ENCODE assay signal across 10 cellular contexts in the genomic region with DNA sequence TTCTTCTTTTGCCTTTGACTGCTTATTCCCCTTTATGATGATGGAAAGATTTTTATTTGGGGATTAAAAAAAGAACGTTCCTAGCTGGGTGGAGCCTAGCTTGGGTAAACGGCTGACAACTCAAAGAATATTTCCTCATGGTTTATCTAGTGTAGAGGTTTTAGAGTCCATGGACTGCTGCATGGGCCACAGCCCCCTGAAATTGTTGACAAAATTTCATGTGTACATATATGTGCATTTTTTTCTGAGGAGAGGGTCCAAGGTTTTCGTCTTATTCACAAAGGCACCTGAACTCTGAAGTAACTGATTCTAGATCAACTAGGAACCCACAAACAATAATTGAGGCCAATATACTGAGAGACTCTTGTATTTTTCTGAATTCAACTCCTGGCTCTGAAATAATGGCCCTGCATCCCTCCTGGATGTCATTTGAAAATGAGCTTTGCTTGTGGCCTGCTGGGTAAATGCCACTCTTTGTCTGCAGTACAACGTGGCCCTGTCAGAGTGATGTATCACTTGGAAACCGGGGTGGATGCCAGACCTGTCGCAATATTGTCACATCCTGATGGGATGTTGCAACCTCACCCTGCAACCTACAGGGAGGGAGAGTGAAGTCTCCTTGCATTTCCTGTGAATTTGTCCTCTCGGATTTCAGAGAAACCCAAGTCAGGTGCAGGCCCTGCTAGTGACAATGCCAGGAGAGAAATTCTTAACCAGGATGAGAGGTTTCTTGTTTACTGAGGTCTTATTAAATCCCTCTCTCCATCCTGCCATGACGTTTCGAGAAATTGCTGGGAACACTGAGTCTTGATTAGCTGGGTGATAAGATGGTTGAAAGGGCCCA. TPM values are rescaled to one million over a fixed set of nuclear protein-coding genes. Genes with fewer than 3 reads are reported as not detected.
A peak's percentile ranks its signal among the peaks of the same experiment; 100 is the strongest.
DNase-seq lines count a peak whose midpoint lies in the region; ATAC-seq and TF ChIP-seq lines count a peak whose summit lies in the region.
"Had no signal": no experiment of that assay in that cellular context is flagged by ENCODE, and none has a peak within 500 bp of the region (broad histone marks: within the 10 kb centered on the region; RNA-seq: fewer than 3 reads in every experiment).

No MANE protein-coding gene starts in this region.

- no peaks in the 10 kb centered on the region for H4K20me1 ChIP-seq in PC-3 (ENCODE audit: low read length)

- TF ChIP-seq CTCF in PC-3 (conservative IDR thresholded peaks at IDR 0.05; ENCODE audit: low read depth, low read length) = no peak

- DNase-seq in HAP-1 (ENCODE audit: low spot score in 2 of 2) (peak; percentile 36 to 54), PC-3 (peak; percentile 97), globus pallidus (ENCODE audit: low spot score) (peak; percentile 78), NCI-H1105 treated with DMSO at 0.1 percent for 48 hours (lab: John Stamatoyannopoulos, UW) (no peak)

- H3K9me2 ChIP-seq in PC-3 (replicated peaks; ENCODE audit: low read length) = no peaks in the 10 kb centered on the region

- no peaks in the 10 kb centered on the region for H3K36me3 ChIP-seq in HAP-1 (replicated peaks)
- H3K36me3 ChIP-seq in PC-3 (ENCODE audit: low read depth, low read length) = peaks cover 51% of the 10 kb centered on the region
- H3K36me3 ChIP-seq: heart left ventricle had no signal

- H3K4me3 ChIP-seq in HAP-1 = no peak overlapping the region
- no peak overlapping the region for H3K4me3 ChIP-seq in PC-3 (ENCODE audit: low read length)
- H3K4me3 ChIP-seq in skin epidermis = no peak overlapping the region
- H3K4me3 ChIP-seq: heart left ventricle had no signal

- H2AFZ ChIP-seq in PC-3 (ENCODE audit: low read length) = 0 out of 2 replicates have a peak overlapping the region, but pooled peaks have one; percentile 28

- H3K79me2 ChIP-seq in PC-3 (ENCODE audit: low read length) = no peaks in the 10 kb centered on the region

- peak overlapping the region; percentile 88 for H3K9ac ChIP-seq in PC-3 (ENCODE audit: low read length)
- H3K9ac ChIP-seq: KMS-11 had no signal

- BruUV-seq in PC-3 (replicated peaks; lab: Mats Ljungman, UMichigan) = no TSS peak

- H3K4me1 ChIP-seq in HAP-1 (peaks cover 67% of the 10 kb centered on the region), PC-3 (ENCODE audit: insufficient read depth, low read length) (peaks cover 52% of the 10 kb centered on the region)

- H3K27me3 ChIP-seq in HAP-1 (ENCODE audit: low read depth) (no peaks in the 10 kb centered on the region), PC-3 (ENCODE audit: low read length) (no peaks in the 10 kb centered on the region)
- H3K27me3 ChIP-seq: heart left ventricle had no signal

- H3K9me3 ChIP-seq in HAP-1 (no peaks in the 10 kb centered on the region), PC-3 (ENCODE audit: low read length) (no peaks in the 10 kb centered on the region)
- H3K9me3 ChIP-seq: heart left ventricle had no signal

- H3K4me2 ChIP-seq in PC-3 (ENCODE audit: low read length) = peak overlapping the region; percentile 67
- H3K4me2 ChIP-seq: KMS-11 had no signal

- CTCF ChIA-PET in PC-3 (lab: Charles Lee) = interaction anchor here (0.6 to 2.8 kb wide), 6 partner anchors 14 to 236 kb away, joined by 3 to 9 read pairs (median 4); no protein-coding TSS in a partner anchor

- peaks cover 22% of the 10 kb centered on the region for H3F3A ChIP-seq in PC-3 (ENCODE audit: low read length, unreplicated experiment)

- intact Hi-C loops in PC-3 (cut with micrococcal nuclease) = loop anchor here (1.0 to 5.0 kb wide), 8 partner anchors 14 to 236 kb away; no protein-coding TSS in a partner anchor

- in situ Hi-C loops in HAP-1 (cut with MboI; ENCODE audit: low sequenced_read_pairs) = no loop called here

- peak; percentile 51 for ATAC-seq in PC-3
- no peak for ATAC-seq in HG03565 (IDR thresholded peaks at IDR 0.05; ENCODE audit: unreplicated experiment)
- ATAC-seq in HG02623 (IDR thresholded peaks at IDR 0.05; ENCODE audit: unreplicated experiment) = no peak
- no peak for ATAC-seq in GM19351 (IDR thresholded peaks at IDR 0.05; ENCODE audit: unreplicated experiment)

- peak overlapping the region; percentile 99 for H3K27ac ChIP-seq in PC-3 (ENCODE audit: low read length)
- H3K27ac ChIP-seq in skin epidermis = peak overlapping the region in 18 of 21 experiments; percentile 8 to 74 (median 53)
- H3K27ac ChIP-seq: heart left ventricle, KMS-11 had no signal

- POLR2A ChIA-PET in PC-3 (lab: Charles Lee; ENCODE audit: unreplicated experiment) = interaction anchor here (0.6 to 1.5 kb wide), 7 partner anchors 13 to 485 kb away, joined by 3 to 16 read pairs (median 4); no protein-coding TSS in a partner anchor

RNA-seq across cellular contexts. Expression of a gene that starts 33.8 kb away (rescaled TPM):
- total RNA-seq in PC-3 (2014; rRNA removed) = 29.0 and 37.0 TPM in 2 replicates
